19 cellular contexts compared by ENCODE assay signal in genomic region chr10:7984896-7985295, GRCh38.
DNase-seq lines count a peak whose midpoint lies in the region; ATAC-seq and TF ChIP-seq lines count a peak whose summit lies in the region.
"Had no signal": no experiment of that assay in that cellular context is flagged by ENCODE, and none has a peak within 500 bp of the region (broad histone marks: within the 10 kb centered on the region; RNA-seq: fewer than 3 reads in every experiment).

No MANE protein-coding gene starts in this region.

- CTCF ChIA-PET in activated CD8-positive, alpha-beta T cell treated with anti-CD3 and anti-CD28 coated beads for 36 hours (lab: Charles Lee), result interaction anchor here (0.5 to 2.1 kb wide), 2 partner anchors 12 to 205 kb away, joined by 3 to 6 read pairs; no protein-coding TSS in a partner anchor

- peaks cover 7% of the 10 kb centered on the region for H3K36me3 Mint-ChIP-seq in activated CD4-positive, alpha-beta T cell treated with anti-CD3 and anti-CD28 coated beads, Interleukin-2, amount 10 ng/mL, durations not matched to agents 24 days and 14 days (ENCODE audit: low read depth)
- peaks cover 38% of the 10 kb centered on the region for H3K36me3 Mint-ChIP-seq in activated T-helper 17 cell treated with anti-CD3 and anti-CD28 coated beads, Interleukin-2, amount 50 U/mL, for 72 hours (ENCODE audit: low read depth)
- peaks cover 19% of the 10 kb centered on the region for H3K36me3 Mint-ChIP-seq in activated naive CD8-positive, alpha-beta T cell treated with anti-CD3 and anti-CD28 coated beads, Interleukin-2, amount 50 U/mL, for 24 hours (ENCODE audit: low read depth)
- H3K36me3 Mint-ChIP-seq in activated CD8-positive, alpha-beta T cell treated with anti-CD3 and anti-CD28 coated beads for 36 hours (ENCODE audit: low read depth), result peaks cover 21% of the 10 kb centered on the region

- no peak overlapping the region for H3K27ac Mint-ChIP-seq in activated CD4-positive, alpha-beta T cell treated with anti-CD3 and anti-CD28 coated beads, Interleukin-2, amount 10 ng/mL, durations not matched to agents 24 days and 14 days
- peak overlapping the region; percentile 37 for H3K27ac Mint-ChIP-seq in activated T-helper 17 cell treated with anti-CD3 and anti-CD28 coated beads, Interleukin-2, amount 50 U/mL, for 72 hours
- no peak overlapping the region for H3K27ac Mint-ChIP-seq in activated naive CD8-positive, alpha-beta T cell treated with anti-CD3 and anti-CD28 coated beads, Interleukin-2, amount 50 U/mL, for 24 hours
- H3K27ac Mint-ChIP-seq in activated CD8-positive, alpha-beta T cell treated with anti-CD3 and anti-CD28 coated beads for 36 hours, result no peak overlapping the region

- H3K4me1 Mint-ChIP-seq in activated CD4-positive, alpha-beta T cell treated with anti-CD3 and anti-CD28 coated beads, Interleukin-2, amount 10 ng/mL, durations not matched to agents 24 days and 14 days, result peaks cover 2% of the 10 kb centered on the region
- H3K4me1 Mint-ChIP-seq in activated T-helper 17 cell treated with anti-CD3 and anti-CD28 coated beads, Interleukin-2, amount 50 U/mL, for 72 hours, result no peaks in the 10 kb centered on the region
- no peaks in the 10 kb centered on the region for H3K4me1 Mint-ChIP-seq in activated naive CD8-positive, alpha-beta T cell treated with anti-CD3 and anti-CD28 coated beads, Interleukin-2, amount 50 U/mL, for 24 hours
- H3K4me1 Mint-ChIP-seq in activated CD8-positive, alpha-beta T cell treated with anti-CD3 and anti-CD28 coated beads for 36 hours (ENCODE audit: low read depth), result no peaks in the 10 kb centered on the region
- H3K4me1 Mint-ChIP-seq: CD14-positive monocyte; CD4-positive, alpha-beta memory T cell had no signal

- H3K27me3 Mint-ChIP-seq in activated CD4-positive, alpha-beta T cell treated with anti-CD3 and anti-CD28 coated beads, Interleukin-2, amount 10 ng/mL, durations not matched to agents 24 days and 14 days, result no peaks in the 10 kb centered on the region
- H3K27me3 Mint-ChIP-seq in activated T-helper 17 cell treated with anti-CD3 and anti-CD28 coated beads, Interleukin-2, amount 50 U/mL, for 72 hours, result no peaks in the 10 kb centered on the region
- H3K27me3 Mint-ChIP-seq in activated naive CD8-positive, alpha-beta T cell treated with anti-CD3 and anti-CD28 coated beads, Interleukin-2, amount 50 U/mL, for 24 hours, result no peaks in the 10 kb centered on the region
- H3K27me3 Mint-ChIP-seq in activated CD8-positive, alpha-beta T cell treated with anti-CD3 and anti-CD28 coated beads for 36 hours, result no peaks in the 10 kb centered on the region
- H3K27me3 Mint-ChIP-seq: CD4-positive, alpha-beta memory T cell had no signal

- intact Hi-C loops in activated CD4-positive, alpha-beta T cell treated with anti-CD3 and anti-CD28 coated beads, Interleukin-2, amount 10 ng/mL, durations not matched to agents 24 days and 14 days (cut with micrococcal nuclease), result no loop called here
- intact Hi-C loops in Right ventricle myocardium inferior (cut with DNase I), result no loop called here
- intact Hi-C loops in activated CD8-positive, alpha-beta T cell treated with anti-CD3 and anti-CD28 coated beads for 36 hours (cut with micrococcal nuclease), result no loop called here

- no peak overlapping the region for H3K27ac ChIP-seq in foreskin keratinocyte
- H3K27ac ChIP-seq: 22Rv1, A549, BLaER1 had no signal

- peak; percentile 49 for DNase-seq in activated CD4-positive, alpha-beta T cell treated with anti-CD3 and anti-CD28 coated beads, Interleukin-2, amount 10 ng/mL, durations not matched to agents 24 days and 14 days
- no peak for DNase-seq in activated CD4-positive, alpha-beta T cell treated with anti-CD3 and anti-CD28 coated beads, Interleukin-2, amount 50 U/mL, for 1 hour
- DNase-seq in foreskin keratinocyte (peak; percentile 16 to 51), Right ventricle myocardium inferior (ENCODE audit: missing footprints) (no peak)
- no peak for DNase-seq in activated naive CD8-positive, alpha-beta T cell treated with anti-CD3 and anti-CD28 coated beads, Interleukin-2, amount 50 U/mL, for 24 hours
- no peak for DNase-seq in activated CD8-positive, alpha-beta T cell treated with anti-CD3 and anti-CD28 coated beads for 36 hours
- DNase-seq: CD4-positive, alpha-beta memory T cell; DMS153; DMS79; GDM1; GOT3; H7 had no signal

- no peaks in the 10 kb centered on the region for H3K9me3 Mint-ChIP-seq in activated CD4-positive, alpha-beta T cell treated with anti-CD3 and anti-CD28 coated beads, Interleukin-2, amount 10 ng/mL, durations not matched to agents 24 days and 14 days
- H3K9me3 Mint-ChIP-seq in activated T-helper 17 cell treated with anti-CD3 and anti-CD28 coated beads, Interleukin-2, amount 50 U/mL, for 72 hours, result no peaks in the 10 kb centered on the region
- H3K9me3 Mint-ChIP-seq in activated naive CD8-positive, alpha-beta T cell treated with anti-CD3 and anti-CD28 coated beads, Interleukin-2, amount 50 U/mL, for 24 hours, result no peaks in the 10 kb centered on the region
- no peaks in the 10 kb centered on the region for H3K9me3 Mint-ChIP-seq in activated CD8-positive, alpha-beta T cell treated with anti-CD3 and anti-CD28 coated beads for 36 hours
- H3K9me3 Mint-ChIP-seq: CD4-positive, alpha-beta memory T cell had no signal

- POLR2A ChIA-PET in activated CD8-positive, alpha-beta T cell treated with anti-CD3 and anti-CD28 coated beads for 36 hours (lab: Charles Lee), result no interaction called here

- ATAC-seq in activated T-helper 17 cell treated with anti-CD3 and anti-CD28 coated beads, Interleukin-2, amount 50 U/mL, for 72 hours (replicated peaks), result no peak
- ATAC-seq in foreskin keratinocyte, result peak; percentile 16
- no peak for ATAC-seq in activated naive CD8-positive, alpha-beta T cell treated with anti-CD3 and anti-CD28 coated beads, Interleukin-2, amount 50 U/mL, for 24 hours
- no peak for ATAC-seq in Right ventricle myocardium inferior
- no peak for ATAC-seq in activated CD8-positive, alpha-beta T cell treated with anti-CD3 and anti-CD28 coated beads for 36 hours
- ATAC-seq: A549, HCT116, HepG2 had no signal

- TF ChIP-seq CTCF in foreskin keratinocyte (conservative IDR thresholded peaks at IDR 0.05), result no peak
- no peak for TF ChIP-seq CTCF in activated CD8-positive, alpha-beta T cell treated with anti-CD3 and anti-CD28 coated beads for 36 hours (IDR thresholded peaks at IDR 0.05)

- H3K4me1 ChIP-seq in foreskin keratinocyte, result no peaks in the 10 kb centered on the region
- H3K4me1 ChIP-seq: A549, BLaER1 had no signal

- H3K4me3 Mint-ChIP-seq in activated CD4-positive, alpha-beta T cell treated with anti-CD3 and anti-CD28 coated beads, Interleukin-2, amount 10 ng/mL, durations not matched to agents 24 days and 14 days, result no peak overlapping the region
- H3K4me3 Mint-ChIP-seq in activated T-helper 17 cell treated with anti-CD3 and anti-CD28 coated beads, Interleukin-2, amount 50 U/mL, for 72 hours, result no peak overlapping the region
- H3K4me3 Mint-ChIP-seq in activated naive CD8-positive, alpha-beta T cell treated with anti-CD3 and anti-CD28 coated beads, Interleukin-2, amount 50 U/mL, for 24 hours, result no peak overlapping the region
- H3K4me3 Mint-ChIP-seq in activated CD8-positive, alpha-beta T cell treated with anti-CD3 and anti-CD28 coated beads for 36 hours, result no peak overlapping the region
- H3K4me3 Mint-ChIP-seq: CD14-positive monocyte; CD4-positive, alpha-beta memory T cell had no signal

- H3K27me3 ChIP-seq in foreskin keratinocyte, result no peaks in the 10 kb centered on the region
- H3K27me3 ChIP-seq: BLaER1 had no signal

Comparison
In these comparisons a context has a peak if more than half of its experiments do, and no peak if none do; other contexts are left out.
1. DNase-seq: peak in activated CD4-positive, alpha-beta T cell treated with anti-CD3 and anti-CD28 coated beads, Interleukin-2, amount 10 ng/mL, durations not matched to agents 24 days and 14 days (single experiment) and foreskin keratinocyte (2 of 2); none in activated CD4-positive, alpha-beta T cell treated with anti-CD3 and anti-CD28 coated beads, Interleukin-2, amount 50 U/mL, for 1 hour (single experiment), activated naive CD8-positive, alpha-beta T cell treated with anti-CD3 and anti-CD28 coated beads, Interleukin-2, amount 50 U/mL, for 24 hours (single experiment), Right ventricle myocardium inferior (single experiment) and activated CD8-positive, alpha-beta T cell treated with anti-CD3 and anti-CD28 coated beads for 36 hours (single experiment).